In the genomic region with DNA sequence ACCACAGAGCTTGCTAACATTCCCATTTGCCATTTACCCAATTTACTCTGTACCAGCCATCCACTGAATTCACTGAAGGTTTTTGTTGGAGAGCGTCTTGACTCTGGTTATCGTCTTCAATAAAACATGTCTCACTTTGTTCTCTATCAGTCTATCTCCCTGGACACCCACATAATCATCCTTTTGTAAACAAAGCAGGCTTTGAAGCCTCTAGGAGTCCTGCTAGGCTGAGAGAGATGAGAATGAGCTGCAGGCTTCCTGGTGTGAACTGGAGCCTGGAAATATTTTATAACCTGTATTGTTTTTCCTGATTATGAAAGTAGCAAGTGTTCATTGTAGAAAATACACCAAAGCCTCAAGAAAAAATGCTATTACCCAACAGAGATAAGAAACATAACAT, we compare ENCODE assay signal across 19 cellular contexts.
A peak's percentile ranks its signal among the peaks of the same experiment; 100 is the strongest.
DNase-seq lines count a peak whose midpoint lies in the region; ATAC-seq and TF ChIP-seq lines count a peak whose summit lies in the region.
"Had no signal": no experiment of that assay in that cellular context is flagged by ENCODE, and none has a peak within 500 bp of the region (broad histone marks: within the 10 kb centered on the region; RNA-seq: fewer than 3 reads in every experiment).

No MANE protein-coding gene starts in this region.

- peaks cover 26% of the 10 kb centered on the region for H3K4me1 Mint-ChIP-seq in Caco-2 (ENCODE audit: low read depth, unreplicated experiment)
- H3K4me1 Mint-ChIP-seq in neural crest cell, result peaks cover 34% of the 10 kb centered on the region
- no peaks in the 10 kb centered on the region for H3K4me1 Mint-ChIP-seq in activated CD4-positive, alpha-beta memory T cell treated with anti-CD3 and anti-CD28 coated beads, Interleukin-2, amount 10 ng/mL, durations not matched to agents 7 days and 5 days
- H3K4me1 Mint-ChIP-seq in activated CD4-positive, alpha-beta T cell treated with anti-CD3 and anti-CD28 coated beads, Interleukin-2, amount 10 ng/mL, durations not matched to agents 24 days and 14 days, result no peaks in the 10 kb centered on the region

- no peaks in the 10 kb centered on the region for H3K36me3 ChIP-seq in Caco-2 (ENCODE audit: control insufficient read depth, insufficient read depth, low read length)
- H3K36me3 ChIP-seq: ascending aorta, heart right ventricle, vagina had no signal

- no peaks in the 10 kb centered on the region for H3K27me3 ChIP-seq in Caco-2 (replicated peaks; ENCODE audit: control insufficient read depth, insufficient read depth, low read length)
- H3K27me3 ChIP-seq: ascending aorta, heart right ventricle, vagina had no signal

- BruUV-seq in Caco-2 (replicated peaks; lab: Mats Ljungman, UMichigan), result no TSS peak

- H3K27ac Mint-ChIP-seq in Caco-2 (ENCODE audit: unreplicated experiment) (peak overlapping the region; percentile 1), neural crest cell (ENCODE audit: unreplicated experiment) (peak overlapping the region; percentile 28)
- H3K27ac Mint-ChIP-seq in activated CD4-positive, alpha-beta memory T cell treated with anti-CD3 and anti-CD28 coated beads, Interleukin-2, amount 10 ng/mL, durations not matched to agents 7 days and 5 days, result no peak overlapping the region
- no peak overlapping the region for H3K27ac Mint-ChIP-seq in activated CD4-positive, alpha-beta T cell treated with anti-CD3 and anti-CD28 coated beads, Interleukin-2, amount 10 ng/mL, durations not matched to agents 24 days and 14 days
- H3K27ac Mint-ChIP-seq: HFFc6, WTC11 had no signal

- H3K36me3 Mint-ChIP-seq in Caco-2 (ENCODE audit: insufficient read depth, unreplicated experiment) (no peaks in the 10 kb centered on the region), neural crest cell (ENCODE audit: low read depth) (no peaks in the 10 kb centered on the region)
- no peaks in the 10 kb centered on the region for H3K36me3 Mint-ChIP-seq in activated CD4-positive, alpha-beta memory T cell treated with anti-CD3 and anti-CD28 coated beads, Interleukin-2, amount 10 ng/mL, durations not matched to agents 7 days and 5 days (ENCODE audit: low read depth)
- H3K36me3 Mint-ChIP-seq in activated CD4-positive, alpha-beta T cell treated with anti-CD3 and anti-CD28 coated beads, Interleukin-2, amount 10 ng/mL, durations not matched to agents 24 days and 14 days (ENCODE audit: low read depth), result no peaks in the 10 kb centered on the region
- H3K36me3 Mint-ChIP-seq: WTC11 had no signal

- CTCF ChIA-PET in Caco-2 (lab: Charles Lee), result interaction anchor here (2.7 kb wide), 1 partner anchor 37 kb away, joined by 6 read pairs; no protein-coding TSS in a partner anchor
- CTCF ChIA-PET in activated CD4-positive, alpha-beta memory T cell treated with anti-CD3 and anti-CD28 coated beads, Interleukin-2, amount 10 ng/mL, durations not matched to agents 7 days and 5 days (lab: Charles Lee), result no interaction called here

- DNase-seq in Caco-2, result peak; percentile 43 to 57
- DNase-seq in NCI-H510A treated with DMSO at 0.1 percent for 48 hours (lab: John Stamatoyannopoulos, UW), result peak; percentile 9
- peak; percentile 37 for DNase-seq in dermis blood vessel endothelial cell
- DNase-seq in neural crest cell (ENCODE audit: low read depth, low spot score), result no peak
- DNase-seq in activated CD8-positive, alpha-beta memory T cell treated with anti-CD3 and anti-CD28 coated beads for 24 hours, result no peak
- no peak for DNase-seq in activated CD4-positive, alpha-beta memory T cell treated with anti-CD3 and anti-CD28 coated beads, Interleukin-2, amount 10 ng/mL, durations not matched to agents 7 days and 5 days
- no peak for DNase-seq in activated CD4-positive, alpha-beta T cell treated with anti-CD3 and anti-CD28 coated beads, Interleukin-2, amount 10 ng/mL, durations not matched to agents 24 days and 14 days
- DNase-seq: activated gamma-delta T cell treated with Interleukin-2 at 50 U/mL for 16 hours; cortex of kidney; heart right ventricle; HFFc6; stimulated activated naive CD4-positive, alpha-beta T cell; T-helper 1 cell had no signal

- H3K9me3 Mint-ChIP-seq in Caco-2 (ENCODE audit: unreplicated experiment) (no peaks in the 10 kb centered on the region), neural crest cell (no peaks in the 10 kb centered on the region)
- no peaks in the 10 kb centered on the region for H3K9me3 Mint-ChIP-seq in activated CD4-positive, alpha-beta memory T cell treated with anti-CD3 and anti-CD28 coated beads, Interleukin-2, amount 10 ng/mL, durations not matched to agents 7 days and 5 days
- no peaks in the 10 kb centered on the region for H3K9me3 Mint-ChIP-seq in activated CD4-positive, alpha-beta T cell treated with anti-CD3 and anti-CD28 coated beads, Interleukin-2, amount 10 ng/mL, durations not matched to agents 24 days and 14 days
- H3K9me3 Mint-ChIP-seq: HFFc6, WTC11 had no signal

- H3K27me3 Mint-ChIP-seq in Caco-2 (ENCODE audit: insufficient read depth, unreplicated experiment) (no peaks in the 10 kb centered on the region), neural crest cell (ENCODE audit: low read depth) (no peaks in the 10 kb centered on the region)
- peaks cover 4% of the 10 kb centered on the region for H3K27me3 Mint-ChIP-seq in activated CD4-positive, alpha-beta memory T cell treated with anti-CD3 and anti-CD28 coated beads, Interleukin-2, amount 10 ng/mL, durations not matched to agents 7 days and 5 days
- peaks cover 2% of the 10 kb centered on the region for H3K27me3 Mint-ChIP-seq in activated CD4-positive, alpha-beta T cell treated with anti-CD3 and anti-CD28 coated beads, Interleukin-2, amount 10 ng/mL, durations not matched to agents 24 days and 14 days

- no peak for TF ChIP-seq CTCF in Caco-2 (IDR thresholded peaks at IDR 0.05; ENCODE audit: insufficient read depth in 1 of 2, low read depth in 1 of 2, low read length in 1 of 2, severe bottlenecking in 1 of 2, unreplicated experiment in 1 of 2)
- TF ChIP-seq CTCF in neural crest cell (conservative IDR thresholded peaks at IDR 0.05), result no peak

- no peak overlapping the region for H3K4me3 ChIP-seq in Caco-2 (ENCODE audit: low read depth, low read length)
- H3K4me3 ChIP-seq: ascending aorta, heart right ventricle, vagina had no signal

- no peaks in the 10 kb centered on the region for H3K9me3 ChIP-seq in Caco-2
- H3K9me3 ChIP-seq: ascending aorta, heart right ventricle, vagina had no signal

- no peak overlapping the region for H3K4me3 Mint-ChIP-seq in Caco-2 (ENCODE audit: unreplicated experiment)
- no peak overlapping the region for H3K4me3 Mint-ChIP-seq in neural crest cell
- H3K4me3 Mint-ChIP-seq in activated CD4-positive, alpha-beta memory T cell treated with anti-CD3 and anti-CD28 coated beads, Interleukin-2, amount 10 ng/mL, durations not matched to agents 7 days and 5 days, result no peak overlapping the region
- H3K4me3 Mint-ChIP-seq in activated CD4-positive, alpha-beta T cell treated with anti-CD3 and anti-CD28 coated beads, Interleukin-2, amount 10 ng/mL, durations not matched to agents 24 days and 14 days, result no peak overlapping the region
- H3K4me3 Mint-ChIP-seq: HFFc6, WTC11 had no signal

- intact Hi-C loops in Caco-2 (cut with micrococcal nuclease; ENCODE audit: unreplicated experiment), result no loop called here
- intact Hi-C loops in activated CD4-positive, alpha-beta T cell treated with anti-CD3 and anti-CD28 coated beads, Interleukin-2, amount 10 ng/mL, durations not matched to agents 24 days and 14 days (cut with micrococcal nuclease), result no loop called here

- H3K4me1 ChIP-seq in Caco-2, result peaks cover 19% of the 10 kb centered on the region
- H3K4me1 ChIP-seq: ascending aorta, heart right ventricle, vagina had no signal

- ATAC-seq in HG02970 (IDR thresholded peaks at IDR 0.05; ENCODE audit: low FRiP score, unreplicated experiment), result no peak
- ATAC-seq: esophagus mucosa, heart right ventricle, HepG2, WTC11 had no signal

- POLR2A ChIA-PET in Caco-2 (lab: Charles Lee), result no interaction called here
- POLR2A ChIA-PET in activated CD4-positive, alpha-beta memory T cell treated with anti-CD3 and anti-CD28 coated beads, Interleukin-2, amount 10 ng/mL, durations not matched to agents 7 days and 5 days (lab: Charles Lee), result no interaction called here

Comparison
In these comparisons a context has a peak if more than half of its experiments do, and no peak if none do; other contexts are left out.
1. DNase-seq: peak in Caco-2 (2 of 2), NCI-H510A treated with DMSO at 0.1 percent for 48 hours (single experiment) and dermis blood vessel endothelial cell (single experiment); none in neural crest cell (single experiment), activated CD8-positive, alpha-beta memory T cell treated with anti-CD3 and anti-CD28 coated beads for 24 hours (single experiment), activated CD4-positive, alpha-beta memory T cell treated with anti-CD3 and anti-CD28 coated beads, Interleukin-2, amount 10 ng/mL, durations not matched to agents 7 days and 5 days (single experiment) and activated CD4-positive, alpha-beta T cell treated with anti-CD3 and anti-CD28 coated beads, Interleukin-2, amount 10 ng/mL, durations not matched to agents 24 days and 14 days (single experiment).
2. H3K27ac Mint-ChIP-seq: peak in Caco-2 (single experiment) and neural crest cell (single experiment); none in activated CD4-positive, alpha-beta memory T cell treated with anti-CD3 and anti-CD28 coated beads, Interleukin-2, amount 10 ng/mL, durations not matched to agents 7 days and 5 days (single experiment) and activated CD4-positive, alpha-beta T cell treated with anti-CD3 and anti-CD28 coated beads, Interleukin-2, amount 10 ng/mL, durations not matched to agents 24 days and 14 days (single experiment).